Comparison of ENCODE assay signal across 1 cellular context in the genomic region with DNA sequence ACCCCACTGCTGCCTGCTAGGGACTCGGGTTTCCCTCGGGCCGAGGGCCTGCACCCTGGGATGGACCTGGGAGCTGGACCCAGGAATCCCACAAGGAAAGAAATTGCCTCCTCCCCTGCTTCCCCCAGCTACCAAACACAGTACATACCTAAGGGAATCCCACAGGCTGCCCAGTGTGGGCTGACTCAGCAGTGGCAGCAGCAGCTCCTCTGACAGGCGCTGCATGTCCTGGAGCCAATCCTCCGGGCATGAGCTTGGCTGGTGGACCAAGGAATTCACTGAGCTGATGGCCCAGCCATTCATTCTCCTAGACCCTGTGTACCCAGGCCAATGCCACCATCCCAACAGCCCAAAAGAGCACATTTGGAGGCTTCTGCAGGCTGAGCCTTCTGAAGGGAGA.
TF ChIP-seq lines count a peak whose summit lies in the region.

No MANE protein-coding gene starts in this region.

TF ChIP-seq in H1, 55 proteins besides CTCF, POLR2A, EP300 and RAD21:
- no peak for TF ChIP-seq SIRT6 (IDR thresholded peaks at IDR 0.05; ENCODE audit: low read length)
- TF ChIP-seq YY1 (IDR thresholded peaks at IDR 0.05; ENCODE audit: low read depth, low read length), result no peak
